In the genomic region with DNA sequence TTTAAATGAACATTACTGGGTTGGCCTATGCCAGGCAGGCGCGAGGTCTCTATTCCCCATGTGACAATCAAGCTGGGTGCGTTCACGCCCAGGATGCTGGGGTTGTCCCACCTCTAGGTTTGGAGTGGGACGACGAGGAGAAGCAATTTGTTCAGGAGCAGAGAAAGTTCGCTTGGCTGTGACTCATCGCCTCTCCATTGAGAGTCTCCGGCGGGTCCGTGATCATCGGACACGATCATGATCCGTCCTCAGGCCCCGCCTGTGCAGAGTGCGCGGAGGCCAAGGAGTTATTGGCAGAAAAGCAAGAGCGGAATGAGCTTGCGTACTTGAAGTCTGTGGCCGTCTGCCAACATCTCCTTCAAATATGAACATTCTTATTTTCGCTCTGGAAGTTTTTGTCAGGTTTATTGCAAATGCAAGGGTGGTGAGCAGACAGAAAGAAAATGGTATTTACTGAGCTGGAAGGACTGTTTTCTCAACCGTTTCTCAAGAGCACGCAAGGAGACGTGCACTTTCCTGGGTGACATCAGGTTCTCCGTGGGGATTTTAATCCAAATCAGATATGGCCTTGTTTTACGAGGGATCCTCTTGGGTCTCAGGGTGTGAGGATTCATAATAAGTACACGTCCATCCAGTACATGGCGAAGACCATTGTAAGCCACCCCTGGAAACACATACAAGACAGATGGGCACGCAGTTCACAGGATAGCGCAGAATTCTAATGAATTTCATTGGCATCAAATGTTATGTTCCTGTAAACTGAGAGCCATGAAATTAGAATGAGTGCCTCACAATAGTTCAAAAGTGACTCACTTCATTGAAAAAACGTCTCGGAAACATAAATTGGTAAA, we compare ENCODE assay signal across 8 cellular contexts.
DNase-seq lines count a peak whose midpoint lies in the region; ATAC-seq and TF ChIP-seq lines count a peak whose summit lies in the region.

No MANE protein-coding gene starts in this region.

- no peaks in the 10 kb centered on the region for H3K36me3 Mint-ChIP-seq in immature natural killer cell

- H3K4me1 Mint-ChIP-seq in immature natural killer cell = peaks cover 0 to 4% of the 10 kb centered on the region in 2 donors

- H3K9me3 ChIP-seq in muscle layer of colon (ENCODE audit: low read length) (no peaks in the 10 kb centered on the region), WERI-Rb-1 (ENCODE audit: severe bottlenecking) (no peaks in the 10 kb centered on the region)

- peak overlapping the region in 1 of 2 donors; percentile 43 for H3K4me3 ChIP-seq in muscle layer of colon (ENCODE audit: low read depth in 1 of 2, low read length in 2 of 2)
- no peak overlapping the region for H3K4me3 ChIP-seq in WERI-Rb-1 (ENCODE audit: low read depth, low read length)

- no peaks in the 10 kb centered on the region for H3K9me3 Mint-ChIP-seq in immature natural killer cell

- H3K36me3 ChIP-seq in muscle layer of colon (ENCODE audit: insufficient read depth, low read length) (no peaks in the 10 kb centered on the region), WERI-Rb-1 (no peaks in the 10 kb centered on the region)

- H3K9ac ChIP-seq in muscle layer of colon (ENCODE audit: low read length) = no peak overlapping the region

- DNase-seq in ACHN (peak; percentile 97), M059J (ENCODE audit: low read depth) (peak; percentile 96), dermis blood vessel endothelial cell (peak; percentile 85), WERI-Rb-1 (no peak), immature natural killer cell (no peak), cerebellar nuclear complex (lab: John Stamatoyannopoulos, UW) (no peak)

- peak overlapping the region; percentile 20 for H3K27ac ChIP-seq in muscle layer of colon (ENCODE audit: low read depth, low read length)
- no peak overlapping the region for H3K27ac ChIP-seq in WERI-Rb-1

- in situ Hi-C loops in ACHN (cut with HindIII; ENCODE audit: low pct_ligation_motif_present, low pct_unique_long_range_greater_than_20kb, low sequenced_read_pairs) = no loop called here

- no peak overlapping the region for H3K4me3 Mint-ChIP-seq in immature natural killer cell

- H3K27me3 Mint-ChIP-seq in immature natural killer cell (ENCODE audit: low read depth in 3 of 3) = peaks cover 5 to 10% (median 10%) of the 10 kb centered on the region in 3 donors

- no peak for TF ChIP-seq CTCF in WERI-Rb-1 (IDR thresholded peaks at IDR 0.05; ENCODE audit: low read depth, low read length)

- no peak for ATAC-seq in HG03175 (IDR thresholded peaks at IDR 0.05; ENCODE audit: unreplicated experiment)

- peaks cover 37% of the 10 kb centered on the region for H3K4me1 ChIP-seq in muscle layer of colon (ENCODE audit: insufficient read depth, low read length)

- no peak overlapping the region for H3K27ac Mint-ChIP-seq in immature natural killer cell

- no peaks in the 10 kb centered on the region for H3K27me3 ChIP-seq in muscle layer of colon (ENCODE audit: control insufficient read depth in 1 of 2, insufficient read depth in 2 of 2, low read length in 2 of 2)
- H3K27me3 ChIP-seq in WERI-Rb-1 (ENCODE audit: insufficient read depth, low read depth, severe bottlenecking) = no peaks in the 10 kb centered on the region

Comparison
In these comparisons a context has a peak if more than half of its experiments do, and no peak if none do; other contexts are left out.
1. DNase-seq: peak in ACHN (single experiment), M059J (single experiment) and dermis blood vessel endothelial cell (single experiment); none in WERI-Rb-1 (single experiment), immature natural killer cell (0 of 3) and cerebellar nuclear complex (0 of 2).